Comparison of ENCODE assay signal across 11 cellular contexts in genomic region chr2:234978466-234979203, GRCh38. TPM values are rescaled to one million over a fixed set of nuclear protein-coding genes. Genes with fewer than 3 reads are reported as not detected.
A peak's percentile ranks its signal among the peaks of the same experiment; 100 is the strongest.
DNase-seq lines count a peak whose midpoint lies in the region; ATAC-seq and TF ChIP-seq lines count a peak whose summit lies in the region.
"Had no signal": no experiment of that assay in that cellular context is flagged by ENCODE, and none has a peak within 500 bp of the region (broad histone marks: within the 10 kb centered on the region; RNA-seq: fewer than 3 reads in every experiment).

No MANE protein-coding gene starts in this region.

- no peaks in the 10 kb centered on the region for H3K4me1 Mint-ChIP-seq in activated T-cell treated with anti-CD3 and anti-CD28 coated beads, Interleukin-2, amount 50 U/mL, for 24 hours (ENCODE audit: low read depth)
- H3K4me1 Mint-ChIP-seq: activated naive CD4-positive, alpha-beta T cell treated with anti-CD3 and anti-CD28 coated beads, Interleukin-2, amount 50 U/mL, for 24 hours had no signal

- peaks cover 11% of the 10 kb centered on the region for H3K27me3 Mint-ChIP-seq in activated T-cell treated with anti-CD3 and anti-CD28 coated beads, Interleukin-2, amount 50 U/mL, for 24 hours
- H3K27me3 Mint-ChIP-seq: activated naive CD4-positive, alpha-beta T cell treated with anti-CD3 and anti-CD28 coated beads, Interleukin-2, amount 50 U/mL, for 24 hours had no signal

- H3K36me3 ChIP-seq in body of pancreas (replicated peaks in 1 of 2; ENCODE audit: insufficient read depth in 1 of 2, low read depth in 2 of 2) (no peaks in the 10 kb centered on the region), thoracic aorta (no peaks in the 10 kb centered on the region)

- peak in 1 of 3 donors; percentile 15 for TF ChIP-seq POLR2A in body of pancreas (IDR thresholded peaks at IDR 0.05)

- no peak overlapping the region for H3K27ac Mint-ChIP-seq in activated T-cell treated with anti-CD3 and anti-CD28 coated beads, Interleukin-2, amount 50 U/mL, for 24 hours
- H3K27ac Mint-ChIP-seq: activated naive CD4-positive, alpha-beta T cell treated with anti-CD3 and anti-CD28 coated beads, Interleukin-2, amount 50 U/mL, for 24 hours; naive thymus-derived CD8-positive, alpha-beta T cell had no signal

- no peaks in the 10 kb centered on the region for H3K36me3 Mint-ChIP-seq in activated T-cell treated with anti-CD3 and anti-CD28 coated beads, Interleukin-2, amount 50 U/mL, for 24 hours (ENCODE audit: low read depth)
- H3K36me3 Mint-ChIP-seq: activated naive CD4-positive, alpha-beta T cell treated with anti-CD3 and anti-CD28 coated beads, Interleukin-2, amount 50 U/mL, for 24 hours had no signal

- H3K9me3 Mint-ChIP-seq in activated T-cell treated with anti-CD3 and anti-CD28 coated beads, Interleukin-2, amount 50 U/mL, for 24 hours: peaks cover 6% of the 10 kb centered on the region
- H3K9me3 Mint-ChIP-seq: activated naive CD4-positive, alpha-beta T cell treated with anti-CD3 and anti-CD28 coated beads, Interleukin-2, amount 50 U/mL, for 24 hours had no signal

- peak; percentile 25 for DNase-seq in DMS153 (lab: John Stamatoyannopoulos, UW)
- no peak for DNase-seq in DMS153 treated with DMSO at 0.1 percent for 48 hours (lab: John Stamatoyannopoulos, UW; ENCODE audit: unreplicated experiment)
- DNase-seq in body of pancreas: peak; percentile 64 to 81 (median 75)
- DNase-seq in left colon: no peak
- no peak for DNase-seq in thoracic aorta (ENCODE audit: low spot score)
- DNase-seq in activated T-cell treated with anti-CD3 and anti-CD28 coated beads, Interleukin-2, amount 50 U/mL, for 24 hours: no peak
- DNase-seq: naive thymus-derived CD8-positive, alpha-beta T cell had no signal

- ATAC-seq in body of pancreas (peak; percentile 31), left colon (peak; percentile 25), thoracic aorta (ENCODE audit: insufficient number of reproducible peaks, low FRiP score, low read depth) (no peak), HG03354 (IDR thresholded peaks at IDR 0.05; ENCODE audit: poor library complexity, severe bottlenecking, unreplicated experiment) (no peak), HG03135 (IDR thresholded peaks at IDR 0.05; ENCODE audit: unreplicated experiment) (no peak)
- ATAC-seq: naive thymus-derived CD8-positive, alpha-beta T cell had no signal

- H3K4me1 ChIP-seq in body of pancreas (peaks cover 100% of the 10 kb centered on the region), thoracic aorta (ENCODE audit: control insufficient read depth in 1 of 2, low read depth in 2 of 2) (peaks cover 34 to 61% of the 10 kb centered on the region in 2 donors)

- H3K4me3 ChIP-seq in body of pancreas: no peak overlapping the region
- H3K4me3 ChIP-seq in thoracic aorta: peak overlapping the region; percentile 3

- H3K4me3 Mint-ChIP-seq in activated T-cell treated with anti-CD3 and anti-CD28 coated beads, Interleukin-2, amount 50 U/mL, for 24 hours: no peak overlapping the region
- H3K4me3 Mint-ChIP-seq: activated naive CD4-positive, alpha-beta T cell treated with anti-CD3 and anti-CD28 coated beads, Interleukin-2, amount 50 U/mL, for 24 hours; naive thymus-derived CD8-positive, alpha-beta T cell had no signal

- H3K27ac ChIP-seq in body of pancreas (peak overlapping the region; percentile 86 to 87 (median 86)), thoracic aorta (no peak overlapping the region)
- H3K27ac ChIP-seq: 22Rv1 had no signal

- H3K27me3 ChIP-seq in body of pancreas: no peaks in the 10 kb centered on the region
- H3K27me3 ChIP-seq in thoracic aorta (replicated peaks; ENCODE audit: insufficient read depth): no peaks in the 10 kb centered on the region

- no peaks in the 10 kb centered on the region for H3K9me3 ChIP-seq in body of pancreas
- no peaks in the 10 kb centered on the region for H3K9me3 ChIP-seq in thoracic aorta

- 3 to 22% methylated on average over 15 to 23 of the region's 23 CpGs for WGBS in body of pancreas, 2 donors

- intact Hi-C loops in body of pancreas (cut with DNase I): no loop called here
- intact Hi-C loops in left colon (cut with DNase I, micrococcal nuclease): no loop called here

- TF ChIP-seq CTCF in body of pancreas (IDR thresholded peaks at IDR 0.05): no peak
- TF ChIP-seq CTCF in thoracic aorta (IDR thresholded peaks at IDR 0.05): no peak

RNA-seq across cellular contexts. Expression of gene SH3BP4, which starts 26.8 kb away (rescaled TPM):
- total RNA-seq in body of pancreas (10 to 100 TPM; 62.6 to 71.9 TPM), left colon (10 to 100 TPM; 26.0 to 41.8 TPM), thoracic aorta (10 to 100 TPM; 24.0 to 32.4 TPM)

Comparison
In these comparisons a context has a peak if more than half of its experiments do, and no peak if none do; other contexts are left out.
1. DNase-seq: peak in DMS153 (single experiment) and body of pancreas (4 of 4); none in DMS153 treated with DMSO at 0.1 percent for 48 hours (single experiment), left colon (0 of 2), thoracic aorta (single experiment) and activated T-cell treated with anti-CD3 and anti-CD28 coated beads, Interleukin-2, amount 50 U/mL, for 24 hours (single experiment).
2. ATAC-seq: peak in body of pancreas (single experiment) and left colon (single experiment); none in thoracic aorta (single experiment), HG03354 (single experiment) and HG03135 (single experiment).
3. H3K27ac ChIP-seq: peak in body of pancreas (4 of 4); none in thoracic aorta (0 of 2).